ENCODE assay signal across 12 cellular contexts in genomic region chr6:160139420-160139851, GRCh38. TPM values are rescaled to one million over a fixed set of nuclear protein-coding genes. Genes with fewer than 3 reads are reported as not detected.
DNase-seq lines count a peak whose midpoint lies in the region; ATAC-seq and TF ChIP-seq lines count a peak whose summit lies in the region.
"Had no signal": no experiment of that assay in that cellular context is flagged by ENCODE, and none has a peak within 500 bp of the region (broad histone marks: within the 10 kb centered on the region; RNA-seq: fewer than 3 reads in every experiment).

No MANE protein-coding gene starts in this region.

- no peaks in the 10 kb centered on the region for H3K9me3 ChIP-seq in right atrium auricular region

- no peak overlapping the region for H3K27ac ChIP-seq in right atrium auricular region

- DNase-seq in right atrium auricular region (ENCODE audit: low spot score) = peak; percentile 42
- no peak for DNase-seq in Right ventricle myocardium inferior (ENCODE audit: missing footprints)
- peak; percentile 80 for DNase-seq in astrocyte of the hippocampus (ENCODE audit: low read depth, low spot score)
- DNase-seq in left kidney (ENCODE audit: low read depth, low spot score) = peak; percentile 11
- no peak for DNase-seq in central memory CD4-positive, alpha-beta T cell
- DNase-seq in DMS53 treated with DMSO at 0.1 percent for 48 hours (lab: John Stamatoyannopoulos, UW; ENCODE audit: unreplicated experiment) = no peak
- DNase-seq: CD8-positive, alpha-beta memory T cell; naive thymus-derived CD8-positive, alpha-beta T cell; NCI-H1930 had no signal

- intact Hi-C loops in Right ventricle myocardium inferior (cut with DNase I) = no loop called here

- no peaks in the 10 kb centered on the region for H3K36me3 ChIP-seq in right atrium auricular region

- H3K27me3 ChIP-seq in right atrium auricular region = no peaks in the 10 kb centered on the region

- no peak overlapping the region for H3K4me3 ChIP-seq in right atrium auricular region

- no peak for ATAC-seq in Right ventricle myocardium inferior
- ATAC-seq in GM18519 (IDR thresholded peaks at IDR 0.05; ENCODE audit: low FRiP score, unreplicated experiment) = no peak
- no peak for ATAC-seq in GM18520 (IDR thresholded peaks at IDR 0.05; ENCODE audit: unreplicated experiment)
- ATAC-seq: naive thymus-derived CD8-positive, alpha-beta T cell had no signal

- TF ChIP-seq CTCF in right atrium auricular region (IDR thresholded peaks at IDR 0.05) = no peak

- H3K4me1 ChIP-seq in right atrium auricular region = peaks cover 0 to 4% of the 10 kb centered on the region in 2 donors

RNA-seq across cellular contexts. Expression of gene SLC22A1, which starts 17.8 kb away (rescaled TPM):
- total RNA-seq in right atrium auricular region = not detected
- 0.51 TPM for total RNA-seq in Right ventricle myocardium inferior
- total RNA-seq: frontal cortex had no signal

Comparison
In these comparisons a context has a peak if more than half of its experiments do, and no peak if none do; other contexts are left out.
1. DNase-seq: peak in right atrium auricular region (single experiment), astrocyte of the hippocampus (single experiment) and left kidney (single experiment); none in Right ventricle myocardium inferior (single experiment), central memory CD4-positive, alpha-beta T cell (single experiment) and DMS53 treated with DMSO at 0.1 percent for 48 hours (single experiment).